In genomic region chr10:87842776-87843497, GRCh38 we compare ENCODE assay signal across 12 cellular contexts. TPM values are rescaled to one million over a fixed set of nuclear protein-coding genes. Genes with fewer than 3 reads are reported as not detected.
DNase-seq lines count a peak whose midpoint lies in the region; ATAC-seq, FAIRE-seq and TF ChIP-seq lines count a peak whose summit lies in the region.
"Had no signal": no experiment of that assay in that cellular context is flagged by ENCODE, and none has a peak within 500 bp of the region (broad histone marks: within the 10 kb centered on the region; RNA-seq: fewer than 3 reads in every experiment).

No MANE protein-coding gene starts in this region.

- H3K9me3 Mint-ChIP-seq in astrocyte (ENCODE audit: unreplicated experiment): no peaks in the 10 kb centered on the region
- H3K9me3 Mint-ChIP-seq: IgD-negative memory B cell had no signal

- CTCF ChIA-PET in HepG2 (lab: Yijun Ruan, JAX; ENCODE audit: low intra/inter-chr PET ratio, low total read pairs): no interaction called here

- H3K27me3 Mint-ChIP-seq in astrocyte (ENCODE audit: low read depth, unreplicated experiment): no peaks in the 10 kb centered on the region
- H3K27me3 Mint-ChIP-seq: IgD-negative memory B cell had no signal

- no peak for TF ChIP-seq RAD21 in HepG2 (CRISPR knock-in tag; IDR thresholded peaks at IDR 0.05)

- peak overlapping the region; percentile 97 for H3K27ac Mint-ChIP-seq in astrocyte (ENCODE audit: unreplicated experiment)
- H3K27ac Mint-ChIP-seq: IgD-negative memory B cell had no signal

- H3K79me2 ChIP-seq in astrocyte (ENCODE audit: insufficient read depth, low read length): no peaks in the 10 kb centered on the region
- no peaks in the 10 kb centered on the region for H3K79me2 ChIP-seq in HepG2 (ENCODE audit: insufficient read depth, low read length)

- H3K4me3 Mint-ChIP-seq in astrocyte (ENCODE audit: unreplicated experiment): no peak overlapping the region
- H3K4me3 Mint-ChIP-seq: IgD-negative memory B cell had no signal

- peaks cover 14% of the 10 kb centered on the region for H3K4me1 ChIP-seq in astrocyte (ENCODE audit: insufficient read depth, low read length)
- H3K4me1 ChIP-seq in HepG2 (ENCODE audit: insufficient read depth, low read length): peaks cover 21% of the 10 kb centered on the region
- H3K4me1 ChIP-seq: spleen had no signal

- H3K4me2 ChIP-seq in astrocyte (ENCODE audit: low read length) (no peak overlapping the region), HepG2 (ENCODE audit: low read depth, low read length) (no peak overlapping the region)

- H3K27ac ChIP-seq in astrocyte (ENCODE audit: low read depth, low read length) (peak overlapping the region; percentile 73), HepG2 (ENCODE audit: extremely low read length, insufficient read depth, low read length) (peak overlapping the region; percentile 31)
- H3K27ac ChIP-seq: spleen had no signal

- peak; percentile 47 for ATAC-seq in HG03378 (IDR thresholded peaks at IDR 0.05; ENCODE audit: unreplicated experiment)
- no peak for ATAC-seq in HepG2
- no peak for ATAC-seq in GM18861 (IDR thresholded peaks at IDR 0.05; ENCODE audit: unreplicated experiment)

- H3K4me3 ChIP-seq in astrocyte (ENCODE audit: insufficient read depth, low read depth, low read length) (no peak overlapping the region), HepG2 (replicated peaks in 1 of 3; ENCODE audit: insufficient read depth in 1 of 3, low read depth in 2 of 3, low read length in 3 of 3) (no peak overlapping the region)
- H3K4me3 ChIP-seq: spleen had no signal

- TF ChIP-seq CTCF in astrocyte (IDR thresholded peaks at IDR 0.05; ENCODE audit: insufficient read depth, low read depth, low read length) (no peak), HepG2 (CRISPR knock-in tag; IDR thresholded peaks at IDR 0.05) (no peak)

- H3K27me3 ChIP-seq in astrocyte (ENCODE audit: insufficient read depth, low read length) (no peaks in the 10 kb centered on the region), HepG2 (ENCODE audit: control insufficient read depth in 1 of 2, insufficient read depth in 2 of 2, low read length in 2 of 2) (no peaks in the 10 kb centered on the region)
- H3K27me3 ChIP-seq: spleen had no signal

- FAIRE-seq in astrocyte (lab: Jason Lieb, UNC) (no peak), HepG2 (lab: Jason Lieb, UNC) (no peak)

- intact Hi-C loops in HepG2 (cut with micrococcal nuclease; ENCODE audit: unreplicated experiment): no loop called here

- H4K20me1 ChIP-seq in astrocyte (ENCODE audit: insufficient read depth, low read length): no peaks in the 10 kb centered on the region
- H4K20me1 ChIP-seq in HepG2 (ENCODE audit: insufficient read depth, low read length): no peaks in the 10 kb centered on the region

- H3K9me3 ChIP-seq in astrocyte (ENCODE audit: insufficient read depth, low read depth, low read length): no peaks in the 10 kb centered on the region
- no peaks in the 10 kb centered on the region for H3K9me3 ChIP-seq in HepG2 (ENCODE audit: low read length)
- H3K9me3 ChIP-seq: spleen had no signal

- peaks cover 24% of the 10 kb centered on the region for H3K4me1 Mint-ChIP-seq in astrocyte (ENCODE audit: low read depth, unreplicated experiment)
- H3K4me1 Mint-ChIP-seq: IgD-negative memory B cell had no signal

- POLR2A ChIA-PET in HepG2 (lab: Yijun Ruan, JAX): interaction anchor here (1.0 to 2.2 kb wide), 3 partner anchors 19 to 271 kb away, joined by 3 to 11 read pairs (median 10); partner anchors contain the start of gene ATAD1

- peak; percentile 62 for DNase-seq in COLO829 (ENCODE audit: low spot score)
- peak; percentile 82 for DNase-seq in astrocyte (ENCODE audit: low read depth)
- peak; percentile 60 for DNase-seq in HepG2 (ENCODE audit: low spot score)
- no peak for DNase-seq in stimulated activated naive CD4-positive, alpha-beta T cell (lab: John Stamatoyannopoulos, UW)
- no peak for DNase-seq in putamen (ENCODE audit: low spot score)
- DNase-seq in central memory CD4-positive, alpha-beta T cell: no peak
- DNase-seq: effector CD8-positive, alpha-beta T cell; spleen; substantia nigra had no signal

- H2AFZ ChIP-seq in astrocyte (ENCODE audit: low read depth, low read length) (peak overlapping the region; percentile 16), HepG2 (ENCODE audit: low read length) (no peak overlapping the region)

- in situ Hi-C loops in HepG2 (cut with HindIII; ENCODE audit: extremely low pct_ligation_motif_present, low pct_unique_long_range_greater_than_20kb): no loop called here

- BruUV-seq in HepG2 (replicated peaks; lab: Mats Ljungman, UMichigan): TSS peak; percentile 91

- no peak for TF ChIP-seq EP300 in HepG2 (IDR thresholded peaks at IDR 0.05; ENCODE audit: low read depth in 2 of 2, low read length in 2 of 2)
- TF ChIP-seq EP300 in HepG2 (CRISPR knock-in tag; IDR thresholded peaks at IDR 0.05; ENCODE audit: borderline replicate concordance): no peak

- no peaks in the 10 kb centered on the region for H3K36me3 ChIP-seq in astrocyte (ENCODE audit: insufficient read depth, low read length)
- no peaks in the 10 kb centered on the region for H3K36me3 ChIP-seq in HepG2 (replicated peaks in 1 of 2; ENCODE audit: control insufficient read depth in 1 of 2, insufficient read depth in 2 of 2, low read length in 2 of 2)
- H3K36me3 ChIP-seq: spleen had no signal

- no peak for TF ChIP-seq POLR2A in HepG2 (IDR thresholded peaks at IDR 0.05; ENCODE audit: insufficient read depth in 1 of 2, low read depth in 2 of 2, low read length in 2 of 2)

- no peaks in the 10 kb centered on the region for H3K36me3 Mint-ChIP-seq in astrocyte (ENCODE audit: low read depth, unreplicated experiment)

- H3K9ac ChIP-seq in astrocyte (ENCODE audit: low read length) (no peak overlapping the region), HepG2 (ENCODE audit: insufficient read depth, low read depth, low read length) (no peak overlapping the region)

RNA-seq across cellular contexts. Expression of gene KLLN, which starts 20.4 kb away (rescaled TPM):
- total RNA-seq in astrocyte (1.4 and 1.5 TPM in 2 replicates), HepG2 (2016; rRNA removed; fragmentation: Illumina TruSeq; extraction: Trizol) (0.39 and 0.44 TPM in 2 replicates)
- 0.53 and 0.61 TPM in 2 replicates for total RNA-seq in HepG2 (2016; cell fraction: cytosol; rRNA removed; fragmentation: Illumina TruSeq; extraction: Trizol; ENCODE audit: low read depth)
- total RNA-seq in HepG2 (2016; cell fraction: insoluble cytoplasmic fraction; rRNA removed; fragmentation: Illumina TruSeq; extraction: Trizol): 0.45 and 0.46 TPM in 2 replicates
- 0.68 and 0.76 TPM in 2 replicates for total RNA-seq in HepG2 (2016; cell fraction: membrane; rRNA removed; fragmentation: Illumina TruSeq; extraction: Trizol)
- 0.56 and 0.63 TPM in 2 replicates for total RNA-seq in HepG2 (2016; cell fraction: nucleus; rRNA removed; fragmentation: Illumina TruSeq; extraction: Trizol)
- polyA plus RNA-seq in HepG2 (2011; rRNA removed): 0.08 and 0.12 TPM in 2 replicates
- 0.12 and 0.14 TPM in 2 replicates for polyA plus RNA-seq in HepG2 (2011; cell fraction: cytosol; rRNA removed)
- 0.19 and 0.23 TPM in 2 replicates for polyA plus RNA-seq in HepG2 (2011; cell fraction: nucleus; rRNA removed)
- polyA plus RNA-seq in HepG2 (2012): 0.15 and 0.34 TPM in 2 replicates
- polyA plus RNA-seq in HepG2 (2016; cell fraction: cytosol; fragmentation: Illumina TruSeq; extraction: Trizol; ENCODE audit: low read depth): 0.06 and 0.10 TPM in 2 replicates
- polyA plus RNA-seq in HepG2 (2016; cell fraction: insoluble cytoplasmic fraction; fragmentation: Illumina TruSeq; extraction: Trizol; ENCODE audit: low read depth): 0.38 and 0.51 TPM in 2 replicates
- 0.28 and 0.29 TPM in 2 replicates for polyA plus RNA-seq in HepG2 (2016; cell fraction: membrane; fragmentation: Illumina TruSeq; extraction: Trizol; ENCODE audit: low read depth)
- polyA plus RNA-seq in HepG2 (2016; cell fraction: nucleus; fragmentation: Illumina TruSeq; extraction: Trizol; ENCODE audit: insufficient read depth, low read depth): 0.27 TPM in 2 replicates
- polyA minus RNA-seq in HepG2 (2011; rRNA and poly(A)+ RNA removed; ENCODE audit: low replicate concordance): 0.64 and 3.7 TPM in 2 replicates
- 0.20 and 0.35 TPM in 2 replicates for polyA minus RNA-seq in HepG2 (2011; cell fraction: cytosol; rRNA and poly(A)+ RNA removed)
- polyA minus RNA-seq in HepG2 (2011; cell fraction: nucleus; rRNA and poly(A)+ RNA removed): 0.75 and 1.0 TPM in 2 replicates

RNA-seq across cellular contexts. Expression of gene PTEN, which starts 20.5 kb away (rescaled TPM):
- total RNA-seq in astrocyte: 90.3 and 99.2 TPM in 2 replicates
- total RNA-seq in HepG2 (2016; rRNA removed; fragmentation: Illumina TruSeq; extraction: Trizol): 53.4 and 61.3 TPM in 2 replicates
- 82.4 and 88.0 TPM in 2 replicates for total RNA-seq in HepG2 (2016; cell fraction: cytosol; rRNA removed; fragmentation: Illumina TruSeq; extraction: Trizol; ENCODE audit: low read depth)
- total RNA-seq in HepG2 (2016; cell fraction: insoluble cytoplasmic fraction; rRNA removed; fragmentation: Illumina TruSeq; extraction: Trizol): 47.2 and 66.2 TPM in 2 replicates
- total RNA-seq in HepG2 (2016; cell fraction: membrane; rRNA removed; fragmentation: Illumina TruSeq; extraction: Trizol): 81.1 and 107 TPM in 2 replicates
- 127 and 136 TPM in 2 replicates for total RNA-seq in HepG2 (2016; cell fraction: nucleus; rRNA removed; fragmentation: Illumina TruSeq; extraction: Trizol)
- 21.4 and 30.3 TPM in 2 replicates for polyA plus RNA-seq in HepG2 (2011; rRNA removed)
- polyA plus RNA-seq in HepG2 (2011; cell fraction: cytosol; rRNA removed): 7.0 and 9.2 TPM in 2 replicates
- polyA plus RNA-seq in HepG2 (2011; cell fraction: nucleus; rRNA removed): 16.9 and 17.8 TPM in 2 replicates
- polyA plus RNA-seq in HepG2 (2012): 34.8 and 38.6 TPM in 2 replicates
- 34.1 and 35.2 TPM in 2 replicates for polyA plus RNA-seq in HepG2 (2016; cell fraction: cytosol; fragmentation: Illumina TruSeq; extraction: Trizol; ENCODE audit: low read depth)
- 41.9 and 43.9 TPM in 2 replicates for polyA plus RNA-seq in HepG2 (2016; cell fraction: insoluble cytoplasmic fraction; fragmentation: Illumina TruSeq; extraction: Trizol; ENCODE audit: low read depth)
- 60.0 and 64.3 TPM in 2 replicates for polyA plus RNA-seq in HepG2 (2016; cell fraction: membrane; fragmentation: Illumina TruSeq; extraction: Trizol; ENCODE audit: low read depth)
- 62.6 and 63.9 TPM in 2 replicates for polyA plus RNA-seq in HepG2 (2016; cell fraction: nucleus; fragmentation: Illumina TruSeq; extraction: Trizol; ENCODE audit: insufficient read depth, low read depth)
- polyA minus RNA-seq in HepG2 (2011; rRNA and poly(A)+ RNA removed; ENCODE audit: low replicate concordance): 18.6 and 85.7 TPM in 2 replicates
- polyA minus RNA-seq in HepG2 (2011; cell fraction: cytosol; rRNA and poly(A)+ RNA removed): 43.6 and 59.8 TPM in 2 replicates
- polyA minus RNA-seq in HepG2 (2011; cell fraction: nucleus; rRNA and poly(A)+ RNA removed): 255 and 302 TPM in 2 replicates

RNA-seq across cellular contexts. Expression of gene ATAD1, which starts 24.9 kb away (rescaled TPM):
- total RNA-seq in astrocyte (71.0 and 72.5 TPM in 2 replicates), HepG2 (2016; rRNA removed; fragmentation: Illumina TruSeq; extraction: Trizol) (23.2 and 28.2 TPM in 2 replicates)
- total RNA-seq in HepG2 (2016; cell fraction: cytosol; rRNA removed; fragmentation: Illumina TruSeq; extraction: Trizol; ENCODE audit: low read depth): 4.1 and 4.4 TPM in 2 replicates
- 20.5 and 28.2 TPM in 2 replicates for total RNA-seq in HepG2 (2016; cell fraction: insoluble cytoplasmic fraction; rRNA removed; fragmentation: Illumina TruSeq; extraction: Trizol)
- 9.8 and 11.6 TPM in 2 replicates for total RNA-seq in HepG2 (2016; cell fraction: membrane; rRNA removed; fragmentation: Illumina TruSeq; extraction: Trizol)
- total RNA-seq in HepG2 (2016; cell fraction: nucleus; rRNA removed; fragmentation: Illumina TruSeq; extraction: Trizol): 31.5 and 36.1 TPM in 2 replicates
- 13.2 and 14.9 TPM in 2 replicates for polyA plus RNA-seq in HepG2 (2011; rRNA removed)
- 5.7 and 10.9 TPM in 2 replicates for polyA plus RNA-seq in HepG2 (2011; cell fraction: cytosol; rRNA removed)
- 9.2 and 13.6 TPM in 2 replicates for polyA plus RNA-seq in HepG2 (2011; cell fraction: nucleus; rRNA removed)
- polyA plus RNA-seq in HepG2 (2012): 28.9 and 35.5 TPM in 2 replicates
- polyA plus RNA-seq in HepG2 (2016; cell fraction: cytosol; fragmentation: Illumina TruSeq; extraction: Trizol; ENCODE audit: low read depth): 1.4 and 1.9 TPM in 2 replicates
- 15.9 and 16.5 TPM in 2 replicates for polyA plus RNA-seq in HepG2 (2016; cell fraction: insoluble cytoplasmic fraction; fragmentation: Illumina TruSeq; extraction: Trizol; ENCODE audit: low read depth)
- 5.1 and 5.7 TPM in 2 replicates for polyA plus RNA-seq in HepG2 (2016; cell fraction: membrane; fragmentation: Illumina TruSeq; extraction: Trizol; ENCODE audit: low read depth)
- 35.9 and 37.6 TPM in 2 replicates for polyA plus RNA-seq in HepG2 (2016; cell fraction: nucleus; fragmentation: Illumina TruSeq; extraction: Trizol; ENCODE audit: insufficient read depth, low read depth)
- 8.2 and 36.0 TPM in 2 replicates for polyA minus RNA-seq in HepG2 (2011; rRNA and poly(A)+ RNA removed; ENCODE audit: low replicate concordance)
- 15.2 and 18.0 TPM in 2 replicates for polyA minus RNA-seq in HepG2 (2011; cell fraction: cytosol; rRNA and poly(A)+ RNA removed)
- polyA minus RNA-seq in HepG2 (2011; cell fraction: nucleus; rRNA and poly(A)+ RNA removed): 45.7 and 51.8 TPM in 2 replicates

Comparison
In these comparisons a context has a peak if more than half of its experiments do, and no peak if none do; other contexts are left out.
1. DNase-seq: peak in COLO829 (single experiment), astrocyte (single experiment) and HepG2 (single experiment); none in stimulated activated naive CD4-positive, alpha-beta T cell (0 of 6), putamen (single experiment) and central memory CD4-positive, alpha-beta T cell (single experiment).